In the genomic region with DNA sequence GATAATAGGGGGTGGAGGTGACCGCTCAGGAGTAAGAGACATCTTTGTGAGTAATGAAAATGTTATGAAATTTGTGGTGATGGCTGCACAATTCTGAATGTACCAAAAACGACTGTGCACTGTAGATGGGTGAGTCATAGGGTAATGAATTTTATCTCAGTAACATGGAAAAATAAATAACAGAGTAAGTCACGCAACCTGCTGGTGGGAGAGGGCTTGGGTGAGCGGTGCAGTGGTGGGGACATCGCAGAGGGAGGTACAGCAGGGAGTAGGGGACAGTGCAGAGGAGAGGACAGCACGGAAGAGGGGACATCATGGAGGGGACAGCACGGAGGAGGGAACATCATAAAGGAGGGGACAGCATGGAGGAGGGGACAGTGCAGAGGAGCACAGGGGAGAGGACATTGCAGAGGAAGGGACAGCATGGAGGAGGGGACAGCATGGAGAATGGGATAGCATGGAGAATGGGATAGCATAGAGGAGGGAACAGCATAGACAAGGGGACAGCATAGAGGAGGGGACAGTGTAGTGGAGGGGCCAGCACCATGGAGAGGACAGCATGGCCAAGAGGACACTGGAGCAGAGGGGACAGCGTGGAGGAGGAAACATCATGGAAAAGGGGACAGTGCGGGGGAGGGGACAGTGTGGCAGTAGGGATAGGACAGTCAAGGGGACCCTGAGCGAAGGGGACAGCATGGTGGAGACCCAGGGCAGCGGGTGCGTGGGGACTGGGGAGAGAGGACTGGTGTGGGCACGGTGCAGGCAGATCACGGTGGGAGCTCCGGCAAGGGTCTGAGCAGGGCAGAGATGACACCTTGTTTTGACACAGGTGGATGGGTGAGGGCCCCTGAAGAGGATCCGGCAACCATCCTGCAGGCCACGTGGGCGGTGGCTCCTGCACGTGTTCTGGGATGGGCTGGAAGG, we compare ENCODE assay signal across 12 cellular contexts.
A peak's percentile ranks its signal among the peaks of the same experiment; 100 is the strongest.
DNase-seq lines count a peak whose midpoint lies in the region; ATAC-seq, FAIRE-seq and TF ChIP-seq lines count a peak whose summit lies in the region.
"Had no signal": no experiment of that assay in that cellular context is flagged by ENCODE, and none has a peak within 500 bp of the region (broad histone marks: within the 10 kb centered on the region; RNA-seq: fewer than 3 reads in every experiment).

No MANE protein-coding gene starts in this region.

- peak; percentile 42 for DNase-seq in natural killer cell treated with Interleukin-12 subunit alpha and Interleukin-12 subunit beta and Interleukin-15 and Interleukin-18, amount 100 ng/mL, for 72 hours (ENCODE audit: low spot score)
- DNase-seq in natural killer cell, result no peak
- DNase-seq in fibroblast of pulmonary artery (ENCODE audit: low read depth), result peak; percentile 92
- DNase-seq in urothelium cell line (ENCODE audit: low spot score), result peak; percentile 56
- no peak for DNase-seq in HK-2 (ENCODE audit: unreplicated experiment)

- no peak overlapping the region for H3K27ac Mint-ChIP-seq in natural killer cell treated with Interleukin-12 subunit alpha and Interleukin-12 subunit beta and Interleukin-15 and Interleukin-18, amount 100 ng/mL, for 72 hours
- no peak overlapping the region for H3K27ac Mint-ChIP-seq in natural killer cell
- H3K27ac Mint-ChIP-seq: B cell had no signal

- H3K9me3 Mint-ChIP-seq in natural killer cell treated with Interleukin-12 subunit alpha and Interleukin-12 subunit beta and Interleukin-15 and Interleukin-18, amount 100 ng/mL, for 72 hours, result no peaks in the 10 kb centered on the region
- peaks cover 2 to 10% of the 10 kb centered on the region in 2 donors for H3K9me3 Mint-ChIP-seq in natural killer cell

- peak; percentile 50 to 55 for ATAC-seq in natural killer cell treated with Interleukin-12 subunit alpha and Interleukin-12 subunit beta and Interleukin-15 and Interleukin-18, amount 100 ng/mL, for 72 hours
- ATAC-seq in natural killer cell (no peak), SK-N-SH treated with all-trans-retinoic acid at 6 μM for 48 hours (peak; percentile 78), GM18519 (IDR thresholded peaks at IDR 0.05; ENCODE audit: low FRiP score, unreplicated experiment) (no peak), HG03565 (IDR thresholded peaks at IDR 0.05; ENCODE audit: unreplicated experiment) (no peak)

- H3K36me3 Mint-ChIP-seq in natural killer cell treated with Interleukin-12 subunit alpha and Interleukin-12 subunit beta and Interleukin-15 and Interleukin-18, amount 100 ng/mL, for 72 hours, result peaks cover 25% of the 10 kb centered on the region
- H3K36me3 Mint-ChIP-seq in natural killer cell, result peaks cover 31% of the 10 kb centered on the region

- peaks cover 6 to 13% of the 10 kb centered on the region in 2 donors for H3K4me1 Mint-ChIP-seq in natural killer cell treated with Interleukin-12 subunit alpha and Interleukin-12 subunit beta and Interleukin-15 and Interleukin-18, amount 100 ng/mL, for 72 hours (ENCODE audit: low read depth in 2 of 2)
- H3K4me1 Mint-ChIP-seq in natural killer cell, result peaks cover 6 to 8% of the 10 kb centered on the region in 2 donors

- TF ChIP-seq CTCF in natural killer cell (IDR thresholded peaks at IDR 0.05), result no peak
- peak; percentile 29 for TF ChIP-seq CTCF in fibroblast of pulmonary artery (IDR thresholded peaks at IDR 0.05; ENCODE audit: low read length, missing control alignments)

- H3K27me3 Mint-ChIP-seq in natural killer cell treated with Interleukin-12 subunit alpha and Interleukin-12 subunit beta and Interleukin-15 and Interleukin-18, amount 100 ng/mL, for 72 hours, result no peaks in the 10 kb centered on the region
- H3K27me3 Mint-ChIP-seq in natural killer cell (ENCODE audit: low read depth in 2 of 2), result no peaks in the 10 kb centered on the region

- intact Hi-C loops in natural killer cell (cut with micrococcal nuclease), result no loop called here

- H3K4me3 ChIP-seq in fibroblast of pulmonary artery (replicated peaks; ENCODE audit: low read depth, low read length), result no peak overlapping the region
- H3K4me3 ChIP-seq: SK-N-MC, upper lobe of left lung had no signal

- no peak overlapping the region for H3K4me3 Mint-ChIP-seq in natural killer cell treated with Interleukin-12 subunit alpha and Interleukin-12 subunit beta and Interleukin-15 and Interleukin-18, amount 100 ng/mL, for 72 hours
- no peak overlapping the region for H3K4me3 Mint-ChIP-seq in natural killer cell
- H3K4me3 Mint-ChIP-seq: B cell had no signal

- no peak for FAIRE-seq in urothelium cell line (lab: Jason Lieb, UNC)
- FAIRE-seq: GM18507 had no signal

TF ChIP-seq in SK-N-SH treated with all-trans-retinoic acid at 6 μM for 48 hours, 23 proteins besides CTCF, POLR2A, EP300 and RAD21:
- TF ChIP-seq ZNF8 (CRISPR knock-in tag; IDR thresholded peaks at IDR 0.05) (no peak), GLIS3 (CRISPR knock-in tag; IDR thresholded peaks at IDR 0.05) (no peak), ISL1 (CRISPR knock-in tag; IDR thresholded peaks at IDR 0.05) (no peak), ESRRG (CRISPR knock-in tag; IDR thresholded peaks at IDR 0.05) (no peak), ZC3H10 (CRISPR knock-in tag; IDR thresholded peaks at IDR 0.05) (no peak), TCF4 (CRISPR knock-in tag; IDR thresholded peaks at IDR 0.05; ENCODE audit: borderline replicate concordance) (no peak), ZFP3 (CRISPR knock-in tag; IDR thresholded peaks at IDR 0.05) (no peak), RARB (CRISPR knock-in tag; IDR thresholded peaks at IDR 0.05) (no peak), ZNF70 (CRISPR knock-in tag; IDR thresholded peaks at IDR 0.05) (no peak), ZNF565 (CRISPR knock-in tag; conservative IDR thresholded peaks at IDR 0.05; ENCODE audit: low read depth) (no peak)
- TF ChIP-seq, protein P1, sequence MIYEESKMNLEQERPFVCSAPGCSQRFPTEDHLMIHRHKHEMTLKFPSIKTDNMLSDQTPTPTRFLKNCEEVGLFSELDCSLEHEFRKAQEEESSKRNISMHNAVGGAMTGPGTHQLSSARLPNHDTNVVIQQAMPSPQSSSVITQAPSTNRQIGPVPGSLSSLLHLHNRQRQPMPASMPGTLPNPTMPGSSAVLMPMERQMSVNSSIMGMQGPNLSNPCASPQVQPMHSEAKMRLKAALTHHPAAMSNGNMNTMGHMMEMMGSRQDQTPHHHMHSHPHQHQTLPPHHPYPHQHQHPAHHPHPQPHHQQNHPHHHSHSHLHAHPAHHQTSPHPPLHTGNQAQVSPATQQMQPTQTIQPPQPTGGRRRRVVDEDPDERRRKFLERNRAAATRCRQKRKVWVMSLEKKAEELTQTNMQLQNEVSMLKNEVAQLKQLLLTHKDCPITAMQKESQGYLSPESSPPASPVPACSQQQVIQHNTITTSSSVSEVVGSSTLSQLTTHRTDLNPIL (CRISPR knock-in tag; IDR thresholded peaks at IDR 0.05; ENCODE audit: low read depth), result no peak
TF ChIP-seq in SK-N-SH treated with all-trans-retinoic acid at 6 μM for 48 hours: peak in this region for 0.

Comparison
In these comparisons a context has a peak if more than half of its experiments do, and no peak if none do; other contexts are left out.
1. ATAC-seq: peak in natural killer cell treated with Interleukin-12 subunit alpha and Interleukin-12 subunit beta and Interleukin-15 and Interleukin-18, amount 100 ng/mL, for 72 hours (2 of 2) and SK-N-SH treated with all-trans-retinoic acid at 6 μM for 48 hours (single experiment); none in natural killer cell (0 of 3), GM18519 (single experiment) and HG03565 (single experiment).
2. DNase-seq: peak in natural killer cell treated with Interleukin-12 subunit alpha and Interleukin-12 subunit beta and Interleukin-15 and Interleukin-18, amount 100 ng/mL, for 72 hours (single experiment), fibroblast of pulmonary artery (single experiment) and urothelium cell line (single experiment); none in natural killer cell (single experiment) and HK-2 (single experiment).